Comparison of ENCODE assay signal across 8 cellular contexts in genomic region chr3:71753716-71754609, GRCh38. TPM values are rescaled to one million over a fixed set of nuclear protein-coding genes. Genes with fewer than 3 reads are reported as not detected.
DNase-seq lines count a peak whose midpoint lies in the region; ATAC-seq and TF ChIP-seq lines count a peak whose summit lies in the region.

Gene GPR27 (plus strand): TSS chr3:71753855. CDS start chr3:71754050, 195 bp downstream.

- H3K36me3 Mint-ChIP-seq in activated naive CD4-positive, alpha-beta T cell treated with anti-CD3 and anti-CD28 coated beads, Interleukin-2, amount 50 U/mL, for 72 hours, result peaks cover 0 to 5% of the 10 kb centered on the region in 2 donors

- no peaks in the 10 kb centered on the region for H3K9me3 Mint-ChIP-seq in activated naive CD4-positive, alpha-beta T cell treated with anti-CD3 and anti-CD28 coated beads, Interleukin-2, amount 50 U/mL, for 72 hours

- no peaks in the 10 kb centered on the region for H3K4me1 ChIP-seq in cardiac muscle cell (ENCODE audit: low read depth)

- no peak within 1 kb of the TSS for H3K27ac Mint-ChIP-seq in activated naive CD4-positive, alpha-beta T cell treated with anti-CD3 and anti-CD28 coated beads, Interleukin-2, amount 50 U/mL, for 72 hours

- DNase-seq in AG04450 (ENCODE audit: low read depth, low spot score) (no peak), H7 (peak; percentile 85), cardiac muscle cell (ENCODE audit: low read depth in 1 of 2, low spot score in 1 of 2) (peak; percentile 64 to 66), posterior vena cava (ENCODE audit: low spot score) (peak; percentile 79), NOMO-1 treated with DMSO at 0.1 percent for 48 hours (lab: John Stamatoyannopoulos, UW; ENCODE audit: unreplicated experiment) (no peak), NCI-H1930 (lab: John Stamatoyannopoulos, UW) (no peak)
- DNase-seq in activated naive CD4-positive, alpha-beta T cell treated with anti-CD3 and anti-CD28 coated beads, Interleukin-2, amount 50 U/mL, for 72 hours (ENCODE audit: low spot score in 2 of 2), result peak in 1 of 2 donors; percentile 35

- peak; percentile 63 to 79 for ATAC-seq in activated naive CD4-positive, alpha-beta T cell treated with anti-CD3 and anti-CD28 coated beads, Interleukin-2, amount 50 U/mL, for 72 hours
- ATAC-seq in GM21515 (IDR thresholded peaks at IDR 0.05; ENCODE audit: unreplicated experiment), result no peak

- H3K27me3 ChIP-seq in AG04450 (ENCODE audit: control insufficient read depth, insufficient read depth, low read length) (peaks cover 43% of the 10 kb centered on the region), H7 (ENCODE audit: control insufficient read depth, insufficient read depth, low read length) (peaks cover 45% of the 10 kb centered on the region), cardiac muscle cell (peaks cover 69% of the 10 kb centered on the region)

- H3K36me3 ChIP-seq in H7 (replicated peaks; ENCODE audit: control insufficient read depth, insufficient read depth, low read length), result no peaks in the 10 kb centered on the region
- H3K36me3 ChIP-seq in cardiac muscle cell, result no peaks in the 10 kb centered on the region

- POLR2A ChIA-PET in AG04450 (lab: Yijun Ruan, JAX), result no interaction called here

- intact Hi-C loops in posterior vena cava (cut with DNase I), result no loop called here

- H3K27ac ChIP-seq in AG04450 (ENCODE audit: low read depth, low read length), result no peak within 1 kb of the TSS
- H3K27ac ChIP-seq in cardiac muscle cell, result no peak within 1 kb of the TSS

- H3K4me3 ChIP-seq in AG04450 (ENCODE audit: low read depth, low read length) (peak within 1 kb of the TSS; percentile 20; the same call in 1 of the 2 replicates), H7 (ENCODE audit: insufficient read depth, low read depth, low read length) (peak within 1 kb of the TSS; percentile 76), cardiac muscle cell (peak within 1 kb of the TSS; percentile 57)

- H3K9me3 ChIP-seq in AG04450 (ENCODE audit: control insufficient read depth, insufficient read depth, low read length), result no peaks in the 10 kb centered on the region
- no peaks in the 10 kb centered on the region for H3K9me3 ChIP-seq in cardiac muscle cell (ENCODE audit: low read depth)

- CTCF ChIA-PET in AG04450 (lab: Charles Lee), result no interaction called here

- no peak for TF ChIP-seq CTCF in AG04450 (IDR thresholded peaks at IDR 0.05; ENCODE audit: low read depth, low read length)
- no peak for TF ChIP-seq CTCF in cardiac muscle cell (IDR thresholded peaks at IDR 0.05; ENCODE audit: low read depth, low read length)

RNA-seq across cellular contexts. Expression of gene GPR27, which starts in this region (rescaled TPM):
- polyA plus RNA-seq in AG04450 (2011; rRNA removed) (not detected in 2 replicates), cardiac muscle cell (23.8 and 27.2 TPM in 2 replicates)
- polyA minus RNA-seq in AG04450 (2011; rRNA and poly(A)+ RNA removed), result not detected in 2 replicates
- total RNA-seq in H7 (2014; rRNA removed; shearing (Covaris generic)), result 10.1 and 11.6 TPM in 2 replicates
- total RNA-seq in activated naive CD4-positive, alpha-beta T cell treated with anti-CD3 and anti-CD28 coated beads, Interleukin-2, amount 50 U/mL, for 72 hours, result under 1 TPM in 1 of 2 donors, not detected in 1; 0.74 TPM
- total RNA-seq in cardiac muscle cell (10.6 and 12.9 TPM in 2 replicates), posterior vena cava (1 to 10 TPM; 5.8 to 6.5 TPM)

Comparison
In these comparisons a context has a peak if more than half of its experiments do, and no peak if none do; other contexts are left out.
1. RNA of gene GPR27 (polyA plus RNA-seq): 23.8 to 27.2 TPM in cardiac muscle cell; not detected in AG04450; every median in the first group is over 10 times any median in the second.
2. Peak in ATAC-seq in activated naive CD4-positive, alpha-beta T cell treated with anti-CD3 and anti-CD28 coated beads, Interleukin-2, amount 50 U/mL, for 72 hours; RNA of the gene not detected or under 1 TPM.
3. DNase-seq: peak in H7 (single experiment), cardiac muscle cell (2 of 2) and posterior vena cava (single experiment); none in AG04450 (single experiment), NOMO-1 treated with DMSO at 0.1 percent for 48 hours (single experiment) and NCI-H1930 (0 of 2).
4. H3K4me3 ChIP-seq: peak in every context shown above with its lines; median percentile 76 in H7; 57 in cardiac muscle cell; 20 in AG04450.